ENCODE assay signal across 8 cellular contexts in the genomic region with DNA sequence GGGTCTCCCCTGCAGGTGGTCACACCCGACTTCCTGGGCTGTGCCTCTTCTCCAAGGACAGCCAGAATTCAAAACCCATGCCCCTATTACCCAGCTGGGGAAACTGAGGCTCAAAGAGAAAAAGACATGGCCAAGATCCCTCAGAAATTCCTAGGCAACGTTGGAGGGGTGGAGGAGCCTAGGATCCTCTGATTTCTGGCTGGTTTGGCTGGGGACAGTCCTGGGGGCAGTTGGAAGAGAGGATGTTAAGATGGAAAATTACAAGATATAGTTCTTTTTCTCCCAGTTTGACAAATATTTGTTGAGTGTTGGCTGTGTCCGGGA. TPM values are rescaled to one million over a fixed set of nuclear protein-coding genes. Genes with fewer than 3 reads are reported as not detected.
A peak's percentile ranks its signal among the peaks of the same experiment; 100 is the strongest.
DNase-seq lines count a peak whose midpoint lies in the region; ATAC-seq and TF ChIP-seq lines count a peak whose summit lies in the region.

No MANE protein-coding gene starts in this region.

- no peaks in the 10 kb centered on the region for H3K36me3 ChIP-seq in OCI-LY1 (ENCODE audit: insufficient read depth, low read length)
- peaks cover 38% of the 10 kb centered on the region for H3K36me3 ChIP-seq in endodermal cell (ENCODE audit: control insufficient read depth, insufficient read depth, low read length)
- peaks cover 6% of the 10 kb centered on the region for H3K36me3 ChIP-seq in osteoblast (ENCODE audit: insufficient read depth, low read length)

- H3K79me2 ChIP-seq in OCI-LY1 (ENCODE audit: insufficient read depth, low read length): 0 out of 2 replicates have a peak, but pooled peaks cover 7% of the 10 kb centered on the region
- H3K79me2 ChIP-seq in osteoblast (ENCODE audit: insufficient read depth, low read length): peaks cover 71% of the 10 kb centered on the region

- H3K9ac ChIP-seq in OCI-LY1 (ENCODE audit: low read length) (peak overlapping the region; percentile 92), endodermal cell (ENCODE audit: extremely low read depth, low read length, poor library complexity, severe bottlenecking) (no peak overlapping the region)

- H3K9me2 ChIP-seq in OCI-LY1 (ENCODE audit: low read depth, low read length): no peaks in the 10 kb centered on the region

- ATAC-seq in GM18867 (IDR thresholded peaks at IDR 0.05; ENCODE audit: unreplicated experiment) (no peak), GM21515 (IDR thresholded peaks at IDR 0.05; ENCODE audit: unreplicated experiment) (no peak)

- H4K20me1 ChIP-seq in OCI-LY1 (ENCODE audit: insufficient read depth, low read length) (no peaks in the 10 kb centered on the region), osteoblast (ENCODE audit: insufficient read depth, low read length) (peaks cover 42% of the 10 kb centered on the region)

- peaks cover 58% of the 10 kb centered on the region for H3K4me1 ChIP-seq in OCI-LY1 (ENCODE audit: insufficient read depth, low read length, severe bottlenecking)
- peaks cover 5% of the 10 kb centered on the region for H3K4me1 ChIP-seq in endodermal cell (ENCODE audit: control insufficient read depth, insufficient read depth, low read length)
- peaks cover 20% of the 10 kb centered on the region for H3K4me1 ChIP-seq in osteoblast (ENCODE audit: insufficient read depth, low read length)

- no peak overlapping the region for H2AFZ ChIP-seq in OCI-LY1 (ENCODE audit: low read length)
- no peak overlapping the region for H2AFZ ChIP-seq in osteoblast (ENCODE audit: low read length)

- H3K9me3 ChIP-seq in OCI-LY1 (ENCODE audit: low read length): no peaks in the 10 kb centered on the region
- no peaks in the 10 kb centered on the region for H3K9me3 ChIP-seq in endodermal cell (ENCODE audit: control insufficient read depth, low read length)
- no peaks in the 10 kb centered on the region for H3K9me3 ChIP-seq in osteoblast (ENCODE audit: low read depth, low read length)

- H3K27me3 ChIP-seq in OCI-LY1 (ENCODE audit: insufficient read depth, low read length) (no peaks in the 10 kb centered on the region), endodermal cell (ENCODE audit: control insufficient read depth, insufficient read depth, low read length, poor library complexity, severe bottlenecking) (no peaks in the 10 kb centered on the region), osteoblast (ENCODE audit: insufficient read depth, low read length) (no peaks in the 10 kb centered on the region)

- no peaks in the 10 kb centered on the region for H3K9me3 Mint-ChIP-seq in endodermal cell

- DNase-seq in endodermal cell (no peak), osteoblast (ENCODE audit: insufficient read length, low spot score, missing footprints) (no peak), SIG-M5 (lab: John Stamatoyannopoulos, UW) (no peak), NCI-H748 treated with DMSO at 0.1 percent for 48 hours (lab: John Stamatoyannopoulos, UW) (no peak)

- peaks cover 2% of the 10 kb centered on the region for H3K27me3 Mint-ChIP-seq in endodermal cell (ENCODE audit: insufficient read depth)

- H3K4me3 ChIP-seq in OCI-LY1 (ENCODE audit: low read depth, low read length, poor library complexity, severe bottlenecking): peak overlapping the region; percentile 94
- peak overlapping the region; percentile 99 for H3K4me3 ChIP-seq in endodermal cell (ENCODE audit: low read length)
- peak overlapping the region; percentile 90 for H3K4me3 ChIP-seq in osteoblast (ENCODE audit: insufficient read depth, low read length)

- no peaks in the 10 kb centered on the region for H3F3A ChIP-seq in OCI-LY1 (ENCODE audit: insufficient read depth, low read length)

- TF ChIP-seq CTCF in C4-2B (conservative IDR thresholded peaks at IDR 0.05): no peak
- no peak for TF ChIP-seq CTCF in OCI-LY1 (IDR thresholded peaks at IDR 0.05; ENCODE audit: low read length)
- no peak for TF ChIP-seq CTCF in endodermal cell (conservative IDR thresholded peaks at IDR 0.05)
- TF ChIP-seq CTCF in osteoblast (IDR thresholded peaks at IDR 0.05; ENCODE audit: extremely low read depth, low read depth, low read length): no peak

- WGBS in endodermal cell (ENCODE audit: insufficient coverage in 1 of 2, insufficient read length in 1 of 2), 2 experiments: 37% methylated on average over 3 of the region's 3 CpGs; no CpG with 5 or more reads in 1 of the 2 experiments

- peak overlapping the region; percentile 91 for H3K4me3 Mint-ChIP-seq in endodermal cell

- H3K27ac Mint-ChIP-seq in endodermal cell: peak overlapping the region; percentile 75

- peaks cover 24% of the 10 kb centered on the region for H3K36me3 Mint-ChIP-seq in endodermal cell (ENCODE audit: low read depth)

- peaks cover 21% of the 10 kb centered on the region for H3K4me1 Mint-ChIP-seq in endodermal cell

- peak overlapping the region; percentile 28; the same call in 1 of the 2 replicates for H3K27ac ChIP-seq in C4-2B
- H3K27ac ChIP-seq in OCI-LY1 (ENCODE audit: low read depth, low read length, poor library complexity, severe bottlenecking): peak overlapping the region; percentile 86
- no peak overlapping the region for H3K27ac ChIP-seq in endodermal cell (ENCODE audit: low read depth, low read length)
- peak overlapping the region; percentile 25 for H3K27ac ChIP-seq in osteoblast (ENCODE audit: low read depth, low read length)

- H3K4me2 ChIP-seq in OCI-LY1 (ENCODE audit: low read length): peak overlapping the region; percentile 83
- peak overlapping the region; percentile 100 for H3K4me2 ChIP-seq in osteoblast (ENCODE audit: insufficient read depth, low read length)

RNA-seq across cellular contexts. Expression of gene VASP, which starts 2.4 kb away (rescaled TPM):
- total RNA-seq in endodermal cell (100 to 1,000 TPM; 134 to 144 TPM), osteoblast (50.1 and 71.3 TPM in 2 replicates)
- polyA plus RNA-seq in endodermal cell (2013, experiment 1 of 2): 54.2 TPM
- polyA plus RNA-seq in endodermal cell (2013, experiment 2 of 2): 55.2 TPM

RNA-seq across cellular contexts. Expression of gene PPM1N, which starts 11.4 kb away (rescaled TPM):
- total RNA-seq in endodermal cell (1 to 10 TPM; 3.2 to 3.5 TPM), osteoblast (0.29 and 0.36 TPM in 2 replicates)
- 2.6 TPM for polyA plus RNA-seq in endodermal cell (2013, experiment 1 of 2)
- 1.9 TPM for polyA plus RNA-seq in endodermal cell (2013, experiment 2 of 2)

RNA-seq across cellular contexts. Expression of gene RTN2, which starts 12.8 kb away (rescaled TPM):
- 10 to 100 TPM; 15.7 to 18.5 TPM for total RNA-seq in endodermal cell
- polyA plus RNA-seq in endodermal cell (2013, experiment 1 of 2): 23.8 TPM
- polyA plus RNA-seq in endodermal cell (2013, experiment 2 of 2): 25.9 TPM
- 6.2 TPM in 2 replicates for total RNA-seq in osteoblast

RNA-seq across cellular contexts. Expression of gene FOSB, which starts 41.9 kb away (rescaled TPM):
- total RNA-seq in endodermal cell (1 to 10 TPM; 1.6 to 3.0 TPM), osteoblast (3.3 and 3.8 TPM in 2 replicates)
- polyA plus RNA-seq in endodermal cell (2013, experiment 1 of 2): 1.6 TPM
- 1.4 TPM for polyA plus RNA-seq in endodermal cell (2013, experiment 2 of 2)
